8 cellular contexts compared by ENCODE assay signal in genomic region chr11:93542753-93543246, GRCh38. TPM values are rescaled to one million over a fixed set of nuclear protein-coding genes. Genes with fewer than 3 reads are reported as not detected.
DNase-seq lines count a peak whose midpoint lies in the region; ATAC-seq and TF ChIP-seq lines count a peak whose summit lies in the region.

No MANE protein-coding gene starts in this region.

- H3K36me3 ChIP-seq in WERI-Rb-1 (no peaks in the 10 kb centered on the region), prostate gland (no peaks in the 10 kb centered on the region)

- DNase-seq in 8988T (peak; percentile 58), WERI-Rb-1 (peak; percentile 31), Right ventricle myocardium superior (no peak), prostate gland (ENCODE audit: low spot score) (no peak), cerebellum (ENCODE audit: low spot score) (no peak)
- no peak for DNase-seq in activated CD4-positive, CD25-positive, alpha-beta regulatory T cell treated with anti-CD3 and anti-CD28 coated beads, Interleukin-2, amount 50 U/mL, for 72 hours

- TF ChIP-seq POLR2A in prostate gland (IDR thresholded peaks at IDR 0.05), result no peak

- intact Hi-C loops in Right ventricle myocardium superior (cut with DNase I), result loop anchor here (2.0 to 10.0 kb wide), 2 partner anchors 112 to 308 kb away; no protein-coding TSS in a partner anchor
- intact Hi-C loops in prostate gland (cut with DNase I), result loop anchor here (2.0 kb wide), 1 partner anchor 308 kb away; no protein-coding TSS in a partner anchor

- TF ChIP-seq CTCF in WERI-Rb-1 (IDR thresholded peaks at IDR 0.05; ENCODE audit: low read depth, low read length) (no peak), prostate gland (IDR thresholded peaks at IDR 0.05) (no peak)

- peak; percentile 24 for ATAC-seq in GM18858 (IDR thresholded peaks at IDR 0.05; ENCODE audit: unreplicated experiment)
- ATAC-seq in HG03045 (IDR thresholded peaks at IDR 0.05; ENCODE audit: unreplicated experiment), result peak; percentile 45
- ATAC-seq in Right ventricle myocardium superior (ENCODE audit: poor library complexity), result peak; percentile 61

- H3K27ac ChIP-seq in WERI-Rb-1, result peak overlapping the region; percentile 70
- H3K27ac ChIP-seq in prostate gland, result peak overlapping the region; percentile 89 to 94

- no peaks in the 10 kb centered on the region for H3K27me3 ChIP-seq in WERI-Rb-1 (ENCODE audit: insufficient read depth, low read depth, severe bottlenecking)
- H3K27me3 ChIP-seq in prostate gland (replicated peaks; ENCODE audit: insufficient read depth), result no peaks in the 10 kb centered on the region

- no peaks in the 10 kb centered on the region for H3K9me3 ChIP-seq in WERI-Rb-1 (ENCODE audit: severe bottlenecking)
- H3K9me3 ChIP-seq in prostate gland, result no peaks in the 10 kb centered on the region

- H3K4me1 ChIP-seq in prostate gland (replicated peaks), result peaks cover 10% of the 10 kb centered on the region

- under 1% methylated on average over 41 of the region's 69 CpGs for WGBS in prostate gland

- H3K4me3 ChIP-seq in WERI-Rb-1 (ENCODE audit: low read depth, low read length), result peak overlapping the region; percentile 77
- peak overlapping the region; percentile 58 to 78 for H3K4me3 ChIP-seq in prostate gland

RNA-seq across cellular contexts. Expression of gene SMCO4, which starts 0.4 kb away (rescaled TPM):
- 43.4 TPM for total RNA-seq in Right ventricle myocardium superior
- total RNA-seq in prostate gland, result 100 to 1,000 TPM in 1 of 2 donors, 10 to 100 TPM in 1; 63.8 to 140 TPM
- total RNA-seq in cerebellum, result 11.3 TPM

Comparison
In these comparisons a context has a peak if more than half of its experiments do, and no peak if none do; other contexts are left out.
1. DNase-seq: peak in 8988T (single experiment) and WERI-Rb-1 (single experiment); none in Right ventricle myocardium superior (single experiment), prostate gland (single experiment), activated CD4-positive, CD25-positive, alpha-beta regulatory T cell treated with anti-CD3 and anti-CD28 coated beads, Interleukin-2, amount 50 U/mL, for 72 hours (single experiment) and cerebellum (single experiment).
2. Peak in every context shown above with its lines, with median percentiles within 50 percentile points of each other: ATAC-seq.